20 cellular contexts compared by ENCODE assay signal in genomic region chr10:42883993-42884983, GRCh38.
DNase-seq lines count a peak whose midpoint lies in the region; ATAC-seq, FAIRE-seq and TF ChIP-seq lines count a peak whose summit lies in the region.
"Had no signal": no experiment of that assay in that cellular context is flagged by ENCODE, and none has a peak within 500 bp of the region (broad histone marks: within the 10 kb centered on the region; RNA-seq: fewer than 3 reads in every experiment).

No MANE protein-coding gene starts in this region.

- H3K36me3 Mint-ChIP-seq in activated T-helper 2 cell treated with anti-CD3 and anti-CD28 coated beads, Interferon-gamma antibody, Interleukin-2, Interleukin-4, amounts not matched to agents 10 μg/mL and 5 μg/mL and 100 μg/mL, durations not matched to agents 14 hours and 24 hours and 36 hours (ENCODE audit: low read depth): no peaks in the 10 kb centered on the region

- no peak for TF ChIP-seq EP300 in esophagus muscularis mucosa (IDR thresholded peaks at IDR 0.05)

- no peak for FAIRE-seq in GM12892 (lab: Jason Lieb, UNC)
- FAIRE-seq: A549, GM19239, H1, HTR-8/SVneo had no signal

- no peak overlapping the region for H3K27ac Mint-ChIP-seq in activated T-helper 2 cell treated with anti-CD3 and anti-CD28 coated beads, Interferon-gamma antibody, Interleukin-2, Interleukin-4, amounts not matched to agents 10 μg/mL and 5 μg/mL and 100 μg/mL, durations not matched to agents 14 hours and 24 hours and 36 hours
- H3K27ac Mint-ChIP-seq: CD4-positive, alpha-beta T cell had no signal

- H3K9me3 ChIP-seq in right atrium auricular region: peaks cover 0 to 12% of the 10 kb centered on the region in 2 donors
- H3K9me3 ChIP-seq in esophagus muscularis mucosa: peaks cover 0 to 15% (median 11%) of the 10 kb centered on the region in 4 donors
- H3K9me3 ChIP-seq: A549 had no signal

- TF ChIP-seq POLR2A in esophagus muscularis mucosa (IDR thresholded peaks at IDR 0.05; ENCODE audit: low read depth): no peak
- TF ChIP-seq POLR2A in GM12892 (IDR thresholded peaks at IDR 0.05; ENCODE audit: low read depth, low read length): no peak

- H3K27me3 Mint-ChIP-seq in activated T-helper 2 cell treated with anti-CD3 and anti-CD28 coated beads, Interferon-gamma antibody, Interleukin-2, Interleukin-4, amounts not matched to agents 10 μg/mL and 5 μg/mL and 100 μg/mL, durations not matched to agents 14 hours and 24 hours and 36 hours (ENCODE audit: low read depth): no peaks in the 10 kb centered on the region
- H3K27me3 Mint-ChIP-seq: CD4-positive, alpha-beta T cell had no signal

- H3K4me1 ChIP-seq in right atrium auricular region (no peaks in the 10 kb centered on the region), esophagus muscularis mucosa (no peaks in the 10 kb centered on the region)
- H3K4me1 ChIP-seq: A549 had no signal

- H3K27me3 ChIP-seq in right atrium auricular region (no peaks in the 10 kb centered on the region), esophagus muscularis mucosa (peaks cover 0 to 17% (median 0%) of the 10 kb centered on the region in 4 donors)

- ATAC-seq in Right ventricle myocardium inferior (no peak), sciatic nerve (peak; percentile 22)
- ATAC-seq: A549 had no signal

- no peak overlapping the region for H3K4me3 Mint-ChIP-seq in activated T-helper 2 cell treated with anti-CD3 and anti-CD28 coated beads, Interferon-gamma antibody, Interleukin-2, Interleukin-4, amounts not matched to agents 10 μg/mL and 5 μg/mL and 100 μg/mL, durations not matched to agents 14 hours and 24 hours and 36 hours (ENCODE audit: low read depth)
- H3K4me3 Mint-ChIP-seq: CD4-positive, alpha-beta T cell; H9 had no signal

- 84% methylated on average over 10 of the region's 11 CpGs for WGBS in esophagus muscularis mucosa

- H3K36me3 ChIP-seq in right atrium auricular region (no peaks in the 10 kb centered on the region), esophagus muscularis mucosa (no peaks in the 10 kb centered on the region)

- H3K9me3 Mint-ChIP-seq in activated T-helper 2 cell treated with anti-CD3 and anti-CD28 coated beads, Interferon-gamma antibody, Interleukin-2, Interleukin-4, amounts not matched to agents 10 μg/mL and 5 μg/mL and 100 μg/mL, durations not matched to agents 14 hours and 24 hours and 36 hours: peaks cover 17% of the 10 kb centered on the region

- no peak for TF ChIP-seq CTCF in right atrium auricular region (IDR thresholded peaks at IDR 0.05)
- no peak for TF ChIP-seq CTCF in esophagus muscularis mucosa (IDR thresholded peaks at IDR 0.05)

- H3K27ac ChIP-seq in right atrium auricular region (no peak overlapping the region), esophagus muscularis mucosa (replicated peaks in 1 of 4) (no peak overlapping the region)
- H3K27ac ChIP-seq: 22Rv1, A549, C4-2B had no signal

- intact Hi-C loops in Right ventricle myocardium inferior (cut with DNase I): no loop called here
- intact Hi-C loops in esophagus muscularis mucosa (cut with DNase I): no loop called here
- intact Hi-C loops in sciatic nerve (cut with DNase I): no loop called here
- intact Hi-C loops in activated T-helper 2 cell treated with anti-CD3 and anti-CD28 coated beads, Interferon-gamma antibody, Interleukin-2, Interleukin-4, amounts not matched to agents 10 μg/mL and 5 μg/mL and 100 μg/mL, durations not matched to agents 14 hours and 24 hours and 36 hours (cut with micrococcal nuclease): no loop called here

- no peaks in the 10 kb centered on the region for H3K4me1 Mint-ChIP-seq in activated T-helper 2 cell treated with anti-CD3 and anti-CD28 coated beads, Interferon-gamma antibody, Interleukin-2, Interleukin-4, amounts not matched to agents 10 μg/mL and 5 μg/mL and 100 μg/mL, durations not matched to agents 14 hours and 24 hours and 36 hours (ENCODE audit: low read depth)

- DNase-seq in right atrium auricular region (ENCODE audit: low spot score) (peak; percentile 48), Right ventricle myocardium inferior (ENCODE audit: missing footprints) (no peak), esophagus muscularis mucosa (ENCODE audit: extremely low spot score) (peak; percentile 68), sciatic nerve (ENCODE audit: low spot score) (no peak), GM12892 (ENCODE audit: insufficient read length) (no peak), amygdala (lab: John Stamatoyannopoulos, UW) (no peak)
- no peak for DNase-seq in activated T-helper 2 cell treated with anti-CD3 and anti-CD28 coated beads, Interferon-gamma antibody, Interleukin-2, Interleukin-4, amounts not matched to agents 10 μg/mL and 5 μg/mL and 100 μg/mL, durations not matched to agents 14 hours and 24 hours and 36 hours (ENCODE audit: low spot score)
- DNase-seq: AML-193; CD4-positive, alpha-beta T cell; DMS153; DMS79; GDM1; H9; IMR-90 had no signal

- H3K4me3 ChIP-seq in right atrium auricular region: no peak overlapping the region
- no peak overlapping the region for H3K4me3 ChIP-seq in esophagus muscularis mucosa
- H3K4me3 ChIP-seq: A549 had no signal

Comparison
In these comparisons a context has a peak if more than half of its experiments do, and no peak if none do; other contexts are left out.
1. DNase-seq: peak in right atrium auricular region (single experiment) and esophagus muscularis mucosa (single experiment); none in Right ventricle myocardium inferior (single experiment), sciatic nerve (single experiment), GM12892 (single experiment), activated T-helper 2 cell treated with anti-CD3 and anti-CD28 coated beads, Interferon-gamma antibody, Interleukin-2, Interleukin-4, amounts not matched to agents 10 μg/mL and 5 μg/mL and 100 μg/mL, durations not matched to agents 14 hours and 24 hours and 36 hours (single experiment) and amygdala (0 of 56).